9 cellular contexts compared by ENCODE assay signal in the genomic region with DNA sequence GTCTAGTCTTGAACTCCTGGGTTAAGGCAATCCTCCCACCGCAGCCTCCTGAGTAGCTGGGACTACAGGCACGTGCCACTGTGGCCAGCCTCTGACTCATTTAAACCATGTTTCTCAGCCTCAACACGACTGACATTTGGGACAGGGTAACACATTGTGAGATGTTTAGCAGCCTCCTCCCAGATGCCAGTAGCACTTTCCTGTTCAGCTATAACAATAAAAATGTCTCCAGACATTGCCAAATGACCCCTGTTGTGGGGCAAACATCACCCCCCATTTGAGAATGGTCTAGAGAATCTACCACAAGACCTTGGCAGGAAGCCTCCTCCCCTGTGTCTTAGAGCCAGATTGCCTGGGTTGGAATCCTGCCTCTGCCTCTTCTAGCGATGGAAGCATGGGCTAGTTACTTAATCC. TPM values are rescaled to one million over a fixed set of nuclear protein-coding genes. Genes with fewer than 3 reads are reported as not detected.
DNase-seq lines count a peak whose midpoint lies in the region; ATAC-seq and TF ChIP-seq lines count a peak whose summit lies in the region.
"Had no signal": no experiment of that assay in that cellular context is flagged by ENCODE, and none has a peak within 500 bp of the region (broad histone marks: within the 10 kb centered on the region; RNA-seq: fewer than 3 reads in every experiment).

No MANE protein-coding gene starts in this region.

- no peaks in the 10 kb centered on the region for H3K36me3 ChIP-seq in CD8-positive, alpha-beta T cell (ENCODE audit: insufficient read depth, low read length)

- no peaks in the 10 kb centered on the region for H3K9me3 Mint-ChIP-seq in CD8-positive, alpha-beta T cell
- no peaks in the 10 kb centered on the region for H3K9me3 Mint-ChIP-seq in mesothelial cell of epicardium
- H3K9me3 Mint-ChIP-seq: brain had no signal

- no peak overlapping the region for H3K4me3 ChIP-seq in CD8-positive, alpha-beta T cell (ENCODE audit: low read depth, low read length)

- no peak for TF ChIP-seq CTCF in CD8-positive, alpha-beta T cell (IDR thresholded peaks at IDR 0.05)
- no peak for TF ChIP-seq CTCF in mesothelial cell of epicardium (IDR thresholded peaks at IDR 0.05; ENCODE audit: unreplicated experiment)

- H3K27me3 Mint-ChIP-seq in CD8-positive, alpha-beta T cell (ENCODE audit: low read depth): peaks cover 3% of the 10 kb centered on the region
- no peaks in the 10 kb centered on the region for H3K27me3 Mint-ChIP-seq in mesothelial cell of epicardium (ENCODE audit: low read depth)

- ATAC-seq in CD8-positive, alpha-beta T cell: peak; percentile 38
- ATAC-seq in HG02759 (IDR thresholded peaks at IDR 0.05; ENCODE audit: unreplicated experiment): peak; percentile 68

- H3K27ac Mint-ChIP-seq in CD8-positive, alpha-beta T cell: no peak overlapping the region
- H3K27ac Mint-ChIP-seq in mesothelial cell of epicardium: peak overlapping the region; percentile 25

- H3K27me3 ChIP-seq in CD8-positive, alpha-beta T cell (ENCODE audit: insufficient read depth, low read length): no peaks in the 10 kb centered on the region

- intact Hi-C loops in CD8-positive, alpha-beta T cell (cut with DNase I, micrococcal nuclease): no loop called here
- intact Hi-C loops in head of caudate nucleus (cut with DNase I): no loop called here

- no peaks in the 10 kb centered on the region for H3K9me3 ChIP-seq in CD8-positive, alpha-beta T cell (ENCODE audit: low read length)

- POLR2A ChIA-PET in CD8-positive, alpha-beta T cell (lab: Charles Lee): no interaction called here

- no peak overlapping the region for H3K4me3 Mint-ChIP-seq in CD8-positive, alpha-beta T cell
- H3K4me3 Mint-ChIP-seq in mesothelial cell of epicardium: no peak overlapping the region
- H3K4me3 Mint-ChIP-seq: brain had no signal

- peaks cover 4% of the 10 kb centered on the region for H3K4me1 Mint-ChIP-seq in CD8-positive, alpha-beta T cell (ENCODE audit: low read depth)
- no peaks in the 10 kb centered on the region for H3K4me1 Mint-ChIP-seq in mesothelial cell of epicardium

- H3K4me1 ChIP-seq in CD8-positive, alpha-beta T cell (ENCODE audit: insufficient read depth, low read length): no peaks in the 10 kb centered on the region

- DNase-seq in CD8-positive, alpha-beta T cell: peak in 2 of 7 experiments; percentile 7 to 15
- peak; percentile 59 for DNase-seq in activated CD8-positive, alpha-beta memory T cell treated with anti-CD3 and anti-CD28 coated beads for 24 hours
- DNase-seq in mesothelial cell of epicardium (ENCODE audit: low spot score in 2 of 2, unreplicated experiment in 2 of 2) (no peak), head of caudate nucleus (no peak), NCI-H2081 treated with DMSO at 0.1 percent for 48 hours (lab: John Stamatoyannopoulos, UW) (no peak), anterior cingulate cortex (lab: John Stamatoyannopoulos, UW) (no peak), NCI-H2171 (lab: John Stamatoyannopoulos, UW) (no peak)

- CTCF ChIA-PET in CD8-positive, alpha-beta T cell (lab: Charles Lee): no interaction called here

- H3K27ac ChIP-seq in CD8-positive, alpha-beta T cell (ENCODE audit: low read depth, low read length): no peak overlapping the region

- no peaks in the 10 kb centered on the region for H3K36me3 Mint-ChIP-seq in CD8-positive, alpha-beta T cell
- H3K36me3 Mint-ChIP-seq in mesothelial cell of epicardium: no peaks in the 10 kb centered on the region
- H3K36me3 Mint-ChIP-seq: brain had no signal

RNA-seq across cellular contexts. Expression of a gene that starts 8.4 kb away (rescaled TPM):
- not detected for total RNA-seq in CD8-positive, alpha-beta T cell
- 7.8 to 8.3 TPM (median 8.0 TPM) in 3 replicates for total RNA-seq in mesothelial cell of epicardium

RNA-seq across cellular contexts. Expression of a gene that starts 45.8 kb away (rescaled TPM):
- 1 to 10 TPM in 1 of 2 experiments, under 1 TPM in 1; 0.92 to 1.1 TPM for total RNA-seq in CD8-positive, alpha-beta T cell
- 13.2 to 14.4 TPM (median 14.0 TPM) in 3 replicates for total RNA-seq in mesothelial cell of epicardium
